11 cellular contexts compared by ENCODE assay signal in the genomic region with DNA sequence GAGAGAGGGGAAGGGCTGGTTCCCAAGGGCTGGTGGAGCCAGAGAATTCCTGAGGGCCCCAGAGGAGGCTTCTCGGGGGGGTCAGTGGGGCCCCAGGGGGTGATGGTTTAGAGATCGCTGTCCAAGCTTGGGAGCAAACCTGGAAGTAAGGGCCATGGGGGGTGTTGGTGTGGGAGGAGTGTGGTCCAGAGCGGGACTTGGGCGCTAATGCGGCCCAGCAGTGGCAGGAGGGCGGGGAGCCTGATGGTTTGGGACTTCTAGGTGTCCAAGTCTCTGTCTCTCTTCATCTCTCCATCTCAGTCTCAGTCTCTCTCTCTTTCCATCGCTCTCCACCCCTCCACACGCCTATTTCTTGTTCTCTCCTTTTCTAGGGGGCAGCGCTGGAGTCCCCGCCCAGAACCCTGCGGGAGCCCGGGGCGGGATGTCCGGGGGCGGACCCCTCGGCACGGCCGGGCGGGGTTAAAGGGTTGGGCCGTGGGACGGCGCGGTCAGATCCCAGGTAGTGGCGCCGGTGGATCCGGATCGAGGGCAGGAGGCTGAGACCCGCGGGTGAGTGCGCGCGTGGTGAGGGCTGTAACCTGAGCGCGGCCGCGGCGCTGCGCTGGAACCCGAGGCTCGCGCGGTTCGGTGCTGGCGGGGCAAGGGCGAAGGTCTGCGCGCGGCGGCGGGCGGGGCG. TPM values are rescaled to one million over a fixed set of nuclear protein-coding genes. Genes with fewer than 3 reads are reported as not detected.
DNase-seq lines count a peak whose midpoint lies in the region; ATAC-seq, FAIRE-seq and TF ChIP-seq lines count a peak whose summit lies in the region.
"Had no signal": no experiment of that assay in that cellular context is flagged by ENCODE, and none has a peak within 500 bp of the region (broad histone marks: within the 10 kb centered on the region; RNA-seq: fewer than 3 reads in every experiment).

TSS of gene CYP4F22 (plus strand) at position 491 of the 676 bp plus-strand sequence. CDS start 16,812 bp downstream, outside the sequence.

- H3K9me3 Mint-ChIP-seq in activated CD4-positive, alpha-beta T cell treated with anti-CD3 and anti-CD28 coated beads, Interleukin-2, amount 10 ng/mL, durations not matched to agents 24 days and 14 days = no peaks in the 10 kb centered on the region
- peaks cover 39% of the 10 kb centered on the region for H3K9me3 Mint-ChIP-seq in endothelial cell (ENCODE audit: unreplicated experiment)

- peaks cover 15% of the 10 kb centered on the region for H3K4me1 Mint-ChIP-seq in activated CD4-positive, alpha-beta T cell treated with anti-CD3 and anti-CD28 coated beads, Interleukin-2, amount 10 ng/mL, durations not matched to agents 24 days and 14 days
- H3K4me1 Mint-ChIP-seq in endothelial cell (ENCODE audit: unreplicated experiment) = no peaks in the 10 kb centered on the region

- H3K27me3 Mint-ChIP-seq in activated CD4-positive, alpha-beta T cell treated with anti-CD3 and anti-CD28 coated beads, Interleukin-2, amount 10 ng/mL, durations not matched to agents 24 days and 14 days = peaks cover 46% of the 10 kb centered on the region
- peaks cover 8% of the 10 kb centered on the region for H3K27me3 Mint-ChIP-seq in endothelial cell (ENCODE audit: unreplicated experiment)

- no peak for ATAC-seq in pancreas
- ATAC-seq: left lung had no signal

- H3K4me1 ChIP-seq in HAP-1 = no peaks in the 10 kb centered on the region
- no peaks in the 10 kb centered on the region for H3K4me1 ChIP-seq in pancreas

- peak within 1 kb of the TSS in 16 of 21 experiments; percentile 12 to 73 (median 52) for H3K27ac ChIP-seq in skin epidermis
- H3K27ac ChIP-seq in pancreas = no peak within 1 kb of the TSS
- H3K27ac ChIP-seq: left lung had no signal

- H3K36me3 ChIP-seq in HAP-1 (replicated peaks) = no peaks in the 10 kb centered on the region
- H3K36me3 ChIP-seq in pancreas = no peaks in the 10 kb centered on the region
- H3K36me3 ChIP-seq: left lung had no signal

- H3K27me3 ChIP-seq in HAP-1 (ENCODE audit: low read depth) (peaks cover 22% of the 10 kb centered on the region), pancreas (peaks cover 0 to 18% (median 0%) of the 10 kb centered on the region in 4 donors)

- in situ Hi-C loops in HAP-1 (cut with MboI; ENCODE audit: low sequenced_read_pairs) = no loop called here

- H3K4me3 ChIP-seq in HAP-1 = peak within 1 kb of the TSS; percentile 15
- peak within 1 kb of the TSS; percentile 3 to 43 (median 21) for H3K4me3 ChIP-seq in skin epidermis
- H3K4me3 ChIP-seq in pancreas = peak within 1 kb of the TSS in 1 of 4 donors; percentile 17

- no peak for TF ChIP-seq CTCF in endothelial cell (IDR thresholded peaks at IDR 0.05; ENCODE audit: unreplicated experiment)
- no peak for TF ChIP-seq CTCF in pancreas (IDR thresholded peaks at IDR 0.05)

- H3K36me3 Mint-ChIP-seq in activated CD4-positive, alpha-beta T cell treated with anti-CD3 and anti-CD28 coated beads, Interleukin-2, amount 10 ng/mL, durations not matched to agents 24 days and 14 days (ENCODE audit: low read depth) = no peaks in the 10 kb centered on the region
- peaks cover 10% of the 10 kb centered on the region for H3K36me3 Mint-ChIP-seq in endothelial cell (ENCODE audit: low read depth, unreplicated experiment)

- H3K9me3 ChIP-seq in HAP-1 (no peaks in the 10 kb centered on the region), pancreas (no peaks in the 10 kb centered on the region)
- H3K9me3 ChIP-seq: left lung had no signal

- DNase-seq in HAP-1 (ENCODE audit: low spot score in 2 of 2) (peak in 1 of 2 experiments; percentile 29), endothelial cell (ENCODE audit: low spot score) (no peak), pancreas (no peak), SIG-M5 treated with dmso at 0.1 percent for 504 hours (lab: John Stamatoyannopoulos, UW; ENCODE audit: unreplicated experiment) (no peak), Kasumi-1 (lab: John Stamatoyannopoulos, UW) (no peak), RCC 7860 (ENCODE audit: low spot score) (no peak)
- DNase-seq in activated CD4-positive, alpha-beta T cell treated with anti-CD3 and anti-CD28 coated beads, Interleukin-2, amount 10 ng/mL, durations not matched to agents 24 days and 14 days = peak; percentile 70
- DNase-seq: GF-D8, NCI-H1092 had no signal

- 5 to 6% methylated on average over 45 to 52 of the region's 52 CpGs for WGBS in pancreas, 2 donors

- FAIRE-seq in pancreas (lab: Jason Lieb, UNC) = no peak
- FAIRE-seq in RCC 7860 (lab: Jason Lieb, UNC) = no peak

- intact Hi-C loops in activated CD4-positive, alpha-beta T cell treated with anti-CD3 and anti-CD28 coated beads, Interleukin-2, amount 10 ng/mL, durations not matched to agents 24 days and 14 days (cut with micrococcal nuclease) = no loop called here
- intact Hi-C loops in pancreas (cut with DNase I) = no loop called here

- H3K4me3 Mint-ChIP-seq in activated CD4-positive, alpha-beta T cell treated with anti-CD3 and anti-CD28 coated beads, Interleukin-2, amount 10 ng/mL, durations not matched to agents 24 days and 14 days = peak within 1 kb of the TSS; percentile 78
- peak within 1 kb of the TSS; percentile 62 for H3K4me3 Mint-ChIP-seq in endothelial cell (ENCODE audit: unreplicated experiment)

- no peak within 1 kb of the TSS for H3K27ac Mint-ChIP-seq in activated CD4-positive, alpha-beta T cell treated with anti-CD3 and anti-CD28 coated beads, Interleukin-2, amount 10 ng/mL, durations not matched to agents 24 days and 14 days
- H3K27ac Mint-ChIP-seq in endothelial cell (ENCODE audit: unreplicated experiment) = no peak within 1 kb of the TSS

RNA-seq across cellular contexts. Expression of gene CYP4F22, which starts in this region (rescaled TPM):
- 0.09 and 0.12 TPM in 2 replicates for total RNA-seq in activated CD4-positive, alpha-beta T cell treated with anti-CD3 and anti-CD28 coated beads, Interleukin-2, amount 10 ng/mL, durations not matched to agents 24 days and 14 days
- total RNA-seq in endothelial cell (ENCODE audit: unreplicated experiment) = not detected
- under 1 TPM in 1 of 6 donors, not detected in 5; 0.06 TPM for total RNA-seq in pancreas
- not detected for polyA plus RNA-seq in pancreas

Comparison
In these comparisons a context has a peak if more than half of its experiments do, and no peak if none do; other contexts are left out.
1. Peak in DNase-seq in activated CD4-positive, alpha-beta T cell treated with anti-CD3 and anti-CD28 coated beads, Interleukin-2, amount 10 ng/mL, durations not matched to agents 24 days and 14 days; RNA of the gene not detected or under 1 TPM.
2. H3K27ac ChIP-seq: peak in skin epidermis (16 of 21); none in pancreas (0 of 4).